In genomic region chr4:8618961-8619720, GRCh38 we compare ENCODE assay signal across 29 cellular contexts. TPM values are rescaled to one million over a fixed set of nuclear protein-coding genes. Genes with fewer than 3 reads are reported as not detected.
"Had no signal": no experiment of that assay in that cellular context is flagged by ENCODE, and none has a peak within 500 bp of the region (broad histone marks: within the 10 kb centered on the region; RNA-seq: fewer than 3 reads in every experiment).

No MANE protein-coding gene starts in this region.

- FAIRE-seq: urothelium cell line had no signal

- H3K9me3 Mint-ChIP-seq: dendritic cell treated with granulocyte-macrophage colony-stimulating factor and Interleukin-4, amounts not matched to agents 40 ng/mL and 50 ng/mL, for 4 days; endodermal cell; memory B cell; nephron; neural progenitor cell; stimulated activated memory B cell treated with anti-CD40 and anti-IgM and Interleukin-4, amounts not matched to agents 10 μg/mL and 1 μg/mL and 100 μg/mL, for 72 hours had no signal

- ATAC-seq: gastrocnemius medialis; left colon; sciatic nerve; stimulated activated memory B cell treated with anti-CD40 and anti-IgM and Interleukin-4, amounts not matched to agents 10 μg/mL and 1 μg/mL and 100 μg/mL, for 72 hours; stimulated activated naive CD8-positive, alpha-beta T cell treated with anti-CD3 and anti-CD28 coated beads, Interleukin-15, Interleukin-2, amounts not matched to agents 100 U/mL and 50 U/mL, for 24 hours had no signal

- H3K27ac ChIP-seq: colonic mucosa, epithelial cell of prostate, gastrocnemius medialis, neural progenitor cell, thoracic aorta, tibial nerve, upper lobe of left lung had no signal

- H3K4me3 Mint-ChIP-seq: dendritic cell treated with granulocyte-macrophage colony-stimulating factor and Interleukin-4, amounts not matched to agents 40 ng/mL and 50 ng/mL, for 4 days; endodermal cell; memory B cell; nephron; neural progenitor cell; stimulated activated memory B cell treated with anti-CD40 and anti-IgM and Interleukin-4, amounts not matched to agents 10 μg/mL and 1 μg/mL and 100 μg/mL, for 72 hours had no signal

- H3K4me3 ChIP-seq: colonic mucosa, gastrocnemius medialis, neural progenitor cell, thoracic aorta, tibial nerve, upper lobe of left lung had no signal

- H3K36me3 ChIP-seq: colonic mucosa, gastrocnemius medialis, neural progenitor cell, thoracic aorta, tibial nerve, upper lobe of left lung had no signal

- H3K4me1 ChIP-seq: colonic mucosa, gastrocnemius medialis, neural progenitor cell, tibial nerve, upper lobe of left lung had no signal

- H3K27me3 Mint-ChIP-seq: dendritic cell treated with granulocyte-macrophage colony-stimulating factor and Interleukin-4, amounts not matched to agents 40 ng/mL and 50 ng/mL, for 4 days; memory B cell had no signal

- H3K27me3 ChIP-seq: colonic mucosa, neural progenitor cell, tibial nerve, upper lobe of left lung had no signal

- H3K4me1 Mint-ChIP-seq: endodermal cell; memory B cell; neural progenitor cell; stimulated activated memory B cell treated with anti-CD40 and anti-IgM and Interleukin-4, amounts not matched to agents 10 μg/mL and 1 μg/mL and 100 μg/mL, for 72 hours had no signal

- H3K9me3 ChIP-seq: colonic mucosa, gastrocnemius medialis, thoracic aorta, tibial nerve, upper lobe of left lung had no signal

- H3K36me3 Mint-ChIP-seq: memory B cell; neural progenitor cell; stimulated activated memory B cell treated with anti-CD40 and anti-IgM and Interleukin-4, amounts not matched to agents 10 μg/mL and 1 μg/mL and 100 μg/mL, for 72 hours had no signal

- H3K27ac Mint-ChIP-seq: dendritic cell treated with granulocyte-macrophage colony-stimulating factor and Interleukin-4, amounts not matched to agents 40 ng/mL and 50 ng/mL, for 4 days; endodermal cell; memory B cell; nephron; neural progenitor cell; stimulated activated memory B cell treated with anti-CD40 and anti-IgM and Interleukin-4, amounts not matched to agents 10 μg/mL and 1 μg/mL and 100 μg/mL, for 72 hours had no signal

- H3K4me2 ChIP-seq: neural progenitor cell had no signal

- DNase-seq: central memory CD4-positive, alpha-beta T cell; colonic mucosa; effector CD8-positive, alpha-beta T cell; endodermal cell; foreskin fibroblast; gastrocnemius medialis; head of caudate nucleus; left colon; nucleus accumbens; retina; stimulated activated CD4-positive, alpha-beta T cell treated with anti-CD3 and anti-CD28 coated beads, Interleukin-4, amount 100 ng/mL, for 4 hours; stimulated activated naive CD8-positive, alpha-beta T cell treated with anti-CD3 and anti-CD28 coated beads, Interleukin-15, Interleukin-2, amounts not matched to agents 100 U/mL and 50 U/mL, for 24 hours; substantia nigra had no signal

- H3K9ac ChIP-seq: neural progenitor cell had no signal

- H2AFZ ChIP-seq: neural progenitor cell had no signal

RNA-seq across cellular contexts. Expression of gene CPZ, which starts 26.6 kb away (rescaled TPM):
- total RNA-seq: gastrocnemius medialis, mononuclear cell, pulmonary artery endothelial cell had no signal

RNA-seq across cellular contexts. Expression of gene GPR78, which starts 38.9 kb away (rescaled TPM):
- total RNA-seq: colonic mucosa, gastrocnemius medialis, glomerular endothelial cell, kidney epithelial cell, liver, mononuclear cell, pulmonary artery endothelial cell, thoracic aorta, tibial nerve had no signal
- polyA plus RNA-seq: liver had no signal
